Comparison of ENCODE assay signal across 23 cellular contexts in the genomic region with DNA sequence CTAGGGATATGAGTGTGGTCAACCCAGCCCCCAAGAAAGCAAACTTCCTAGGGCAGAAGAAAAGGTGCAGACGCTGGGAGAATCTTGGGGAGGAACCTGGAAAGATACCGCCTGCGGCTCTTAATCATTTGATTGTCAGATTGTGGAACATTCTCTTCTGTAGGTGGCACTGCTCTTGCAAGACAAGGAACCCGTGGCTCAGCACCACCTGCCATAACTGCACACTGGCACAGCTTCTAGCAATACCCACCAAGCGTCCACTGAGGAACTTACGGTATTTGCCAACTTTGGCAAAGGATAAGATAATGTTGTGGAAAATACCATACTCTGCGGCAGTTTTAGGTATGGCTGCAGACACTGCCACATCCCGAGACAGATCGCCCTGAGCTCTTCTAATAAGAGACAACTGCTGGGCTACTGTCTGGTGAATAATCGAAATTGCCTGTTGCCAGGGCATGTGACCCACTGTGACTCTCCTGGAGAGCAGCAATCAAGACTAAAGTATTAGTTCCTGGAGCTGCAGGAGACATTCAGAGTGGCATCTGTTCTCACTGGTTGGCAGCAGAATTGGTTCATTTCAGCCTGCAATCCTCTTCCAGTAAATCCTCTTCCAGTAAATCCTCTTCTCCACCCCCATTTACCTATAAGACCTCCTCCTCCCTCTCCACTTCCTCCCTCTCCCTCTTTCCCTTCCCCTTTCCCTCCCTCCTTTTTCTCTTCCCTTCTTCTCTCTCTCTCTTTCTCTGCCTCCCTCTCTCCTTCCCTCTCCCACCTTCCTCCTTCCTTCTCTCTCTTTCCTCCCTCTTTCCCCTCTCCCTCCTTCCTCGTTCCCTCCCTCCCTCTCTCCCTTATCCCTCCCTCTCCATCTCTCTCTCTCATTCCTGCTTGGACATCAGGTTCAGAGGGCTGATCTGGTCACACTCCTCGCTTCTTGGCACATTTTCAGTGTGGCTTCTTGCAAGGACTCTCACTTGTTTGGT. TPM values are rescaled to one million over a fixed set of nuclear protein-coding genes. Genes with fewer than 3 reads are reported as not detected.
DNase-seq lines count a peak whose midpoint lies in the region; ATAC-seq, FAIRE-seq and TF ChIP-seq lines count a peak whose summit lies in the region.
"Had no signal": no experiment of that assay in that cellular context is flagged by ENCODE, and none has a peak within 500 bp of the region (broad histone marks: within the 10 kb centered on the region; RNA-seq: fewer than 3 reads in every experiment).

No MANE protein-coding gene starts in this region.

- DNase-seq in left ventricle myocardium inferior (no peak), cardiac septum (ENCODE audit: low spot score) (no peak), NCI-H345 (lab: John Stamatoyannopoulos, UW) (peak; percentile 58), sciatic nerve (ENCODE audit: low spot score) (no peak), OCI-LY7 (ENCODE audit: low spot score) (no peak), HepG2 (ENCODE audit: low spot score) (no peak), iPS-NIHi11 (ENCODE audit: low spot score) (no peak)
- DNase-seq: Caco-2; colonic mucosa; H9; mammary epithelial cell; NCI-H1436; nephron progenitor cell; NK-92 treated with Interleukin-12 subunit alpha and Interleukin-12 subunit beta, amount 100 ng/mL, for 24 hours; retina; stimulated activated CD4-positive, alpha-beta T cell treated with anti-CD3 and anti-CD28 coated beads, Interleukin-1b, Interleukin-23, amount 100 ng/mL, for 48 hours; T-helper 17 cell had no signal

- TF ChIP-seq CTCF in left ventricle myocardium inferior (IDR thresholded peaks at IDR 0.05; ENCODE audit: borderline replicate concordance): no peak
- no peak for TF ChIP-seq CTCF in OCI-LY7 (conservative IDR thresholded peaks at IDR 0.05; ENCODE audit: low read length)
- TF ChIP-seq CTCF in HepG2 (CRISPR knock-in tag; IDR thresholded peaks at IDR 0.05): no peak

- 50% methylated on average over 11 of the region's 12 CpGs for WGBS in HepG2 (ENCODE audit: low lambda C conversion rate)

- intact Hi-C loops in left ventricle myocardium inferior (cut with micrococcal nuclease) (no loop called here), cardiac septum (cut with DNase I) (no loop called here), sciatic nerve (cut with DNase I) (loop anchor here (5.0 kb wide), 1 partner anchor 364 kb away; no protein-coding TSS in a partner anchor), OCI-LY7 (cut with micrococcal nuclease; ENCODE audit: unreplicated experiment) (no loop called here), HepG2 (cut with micrococcal nuclease; ENCODE audit: unreplicated experiment) (no loop called here)

- H2AFZ ChIP-seq in OCI-LY7 (ENCODE audit: low read length) (no peak overlapping the region), HepG2 (ENCODE audit: low read length) (no peak overlapping the region)

- H3K79me2 ChIP-seq in OCI-LY7 (ENCODE audit: insufficient read depth, low read depth, low read length) (no peaks in the 10 kb centered on the region), HepG2 (ENCODE audit: insufficient read depth, low read length) (no peaks in the 10 kb centered on the region)

- H3K36me3 ChIP-seq in left ventricle myocardium inferior (no peaks in the 10 kb centered on the region), OCI-LY7 (ENCODE audit: insufficient read depth, low read length) (no peaks in the 10 kb centered on the region), HepG2 (replicated peaks in 1 of 2; ENCODE audit: control insufficient read depth in 1 of 2, insufficient read depth in 2 of 2, low read length in 2 of 2) (no peaks in the 10 kb centered on the region)
- H3K36me3 ChIP-seq: colonic mucosa had no signal

- H3K4me2 ChIP-seq in OCI-LY7 (ENCODE audit: low read length) (no peak overlapping the region), HepG2 (ENCODE audit: low read depth, low read length) (no peak overlapping the region)
- H3K4me2 ChIP-seq: KMS-11 had no signal

- H3K9ac ChIP-seq in HepG2 (ENCODE audit: insufficient read depth, low read depth, low read length): no peak overlapping the region
- H3K9ac ChIP-seq: KMS-11 had no signal

- CTCF ChIA-PET in OCI-LY7 (lab: Charles Lee; ENCODE audit: unreplicated experiment) (no interaction called here), HepG2 (lab: Yijun Ruan, JAX; ENCODE audit: low intra/inter-chr PET ratio, low total read pairs) (no interaction called here)

- H3K9me3 ChIP-seq in left ventricle myocardium inferior (replicated peaks) (no peaks in the 10 kb centered on the region), OCI-LY7 (ENCODE audit: low read length) (no peaks in the 10 kb centered on the region), HepG2 (ENCODE audit: low read length) (no peaks in the 10 kb centered on the region)
- H3K9me3 ChIP-seq: Caco-2, colonic mucosa had no signal

- H3K4me3 ChIP-seq in left ventricle myocardium inferior: no peak overlapping the region
- H3K4me3 ChIP-seq in OCI-LY7 (ENCODE audit: low read depth, low read length, poor library complexity, severe bottlenecking): no peak overlapping the region
- H3K4me3 ChIP-seq in HepG2 (replicated peaks in 1 of 3; ENCODE audit: insufficient read depth in 1 of 3, low read depth in 2 of 3, low read length in 3 of 3): no peak overlapping the region
- H3K4me3 ChIP-seq: colonic mucosa had no signal

- H4K20me1 ChIP-seq in OCI-LY7 (ENCODE audit: insufficient read depth, low read length): no peaks in the 10 kb centered on the region
- no peaks in the 10 kb centered on the region for H4K20me1 ChIP-seq in HepG2 (ENCODE audit: insufficient read depth, low read length)

- in situ Hi-C loops in HepG2 (cut with HindIII; ENCODE audit: extremely low pct_ligation_motif_present, low pct_unique_long_range_greater_than_20kb): no loop called here

- peaks cover 36% of the 10 kb centered on the region for H3K4me1 ChIP-seq in left ventricle myocardium inferior
- H3K4me1 ChIP-seq in OCI-LY7 (ENCODE audit: insufficient read depth, low read length, poor library complexity, severe bottlenecking): no peaks in the 10 kb centered on the region
- H3K4me1 ChIP-seq in HepG2 (ENCODE audit: insufficient read depth, low read length): no peaks in the 10 kb centered on the region
- H3K4me1 ChIP-seq: Caco-2, colonic mucosa had no signal

- POLR2A ChIA-PET in OCI-LY7 (lab: Charles Lee): no interaction called here
- POLR2A ChIA-PET in HepG2 (lab: Yijun Ruan, JAX): no interaction called here

- TF ChIP-seq EP300 in HepG2 (IDR thresholded peaks at IDR 0.05; ENCODE audit: low read depth in 2 of 2, low read length in 2 of 2): no peak
- no peak for TF ChIP-seq EP300 in HepG2 (CRISPR knock-in tag; IDR thresholded peaks at IDR 0.05; ENCODE audit: borderline replicate concordance)

- no TSS peak for BruUV-seq in OCI-LY7 (replicated peaks; lab: Mats Ljungman, UMichigan)
- BruUV-seq in HepG2 (replicated peaks; lab: Mats Ljungman, UMichigan): no TSS peak

- H3K27me3 ChIP-seq in left ventricle myocardium inferior (ENCODE audit: low read depth): no peaks in the 10 kb centered on the region
- peaks cover 0 to 11% of the 10 kb centered on the region in 2 experiments; a peak in 1 of 5 replicates for H3K27me3 ChIP-seq in HepG2 (ENCODE audit: control insufficient read depth in 1 of 2, insufficient read depth in 2 of 2, low read length in 2 of 2)
- H3K27me3 ChIP-seq: colonic mucosa had no signal

- H3K9me2 ChIP-seq in OCI-LY7 (ENCODE audit: insufficient read depth, low read length): no peaks in the 10 kb centered on the region

- H3K27ac ChIP-seq in left ventricle myocardium inferior (replicated peaks) (peak overlapping the region; percentile 63), cingulate gyrus (ENCODE audit: low read depth, low read length) (peak overlapping the region; percentile 55), OCI-LY7 (ENCODE audit: low read depth, low read length, poor library complexity, severe bottlenecking) (no peak overlapping the region), HepG2 (ENCODE audit: extremely low read length, insufficient read depth, low read length) (no peak overlapping the region)
- H3K27ac ChIP-seq: colonic mucosa, KMS-11 had no signal

- no peak for FAIRE-seq in HepG2 (lab: Jason Lieb, UNC)
- FAIRE-seq: endothelial cell of umbilical vein, frontal cortex had no signal

- no peak for TF ChIP-seq RAD21 in HepG2 (CRISPR knock-in tag; IDR thresholded peaks at IDR 0.05)

- no peak for TF ChIP-seq POLR2A in HepG2 (IDR thresholded peaks at IDR 0.05; ENCODE audit: insufficient read depth in 1 of 2, low read depth in 2 of 2, low read length in 2 of 2)

- ATAC-seq in sciatic nerve (no peak), HepG2 (no peak)
- ATAC-seq: activated CD4-positive, CD25-positive, alpha-beta regulatory T cell treated with anti-CD3 and anti-CD28 coated beads, Interleukin-2, amount 50 U/mL, for 24 hours; T-helper 17 cell had no signal

TF ChIP-seq in HepG2, 621 proteins besides CTCF, POLR2A, EP300 and RAD21 (continues in another document):
- TF ChIP-seq ZNF747 (CRISPR knock-in tag; IDR thresholded peaks at IDR 0.05; ENCODE audit: borderline replicate concordance): no peak
- no peak for TF ChIP-seq ZNF543 (CRISPR knock-in tag; IDR thresholded peaks at IDR 0.05)

RNA-seq across cellular contexts. Expression of a gene that starts 49.7 kb away (rescaled TPM):
- total RNA-seq in left ventricle myocardium inferior: 0.03 TPM
- total RNA-seq in cardiac septum: 0.65 TPM
- not detected for total RNA-seq in sciatic nerve
- not detected in 2 replicates for total RNA-seq in OCI-LY7 (2014; rRNA removed; shearing (Covaris generic))
- not detected in 2 replicates for total RNA-seq in OCI-LY7 (2022)
- 0.02 TPM in 1 of 2 replicates, not detected in the other for total RNA-seq in HepG2 (2016; rRNA removed; fragmentation: Illumina TruSeq; extraction: Trizol)
- not detected in 2 replicates for total RNA-seq in HepG2 (2016; cell fraction: cytosol; rRNA removed; fragmentation: Illumina TruSeq; extraction: Trizol; ENCODE audit: low read depth)
- not detected in 2 replicates for total RNA-seq in HepG2 (2016; cell fraction: insoluble cytoplasmic fraction; rRNA removed; fragmentation: Illumina TruSeq; extraction: Trizol)
- total RNA-seq in HepG2 (2016; cell fraction: membrane; rRNA removed; fragmentation: Illumina TruSeq; extraction: Trizol): not detected in 2 replicates
- total RNA-seq in HepG2 (2016; cell fraction: nucleus; rRNA removed; fragmentation: Illumina TruSeq; extraction: Trizol): not detected in 2 replicates
- under 0.01 and 0.03 TPM in 2 replicates for polyA plus RNA-seq in HepG2 (2011; rRNA removed)
- polyA plus RNA-seq in HepG2 (2011; cell fraction: cytosol; rRNA removed): 0.03 TPM in 1 of 2 replicates, not detected in the other
- polyA plus RNA-seq in HepG2 (2011; cell fraction: nucleus; rRNA removed): 0.05 TPM in 1 of 2 replicates, not detected in the other
- not detected in 2 replicates for polyA plus RNA-seq in HepG2 (2012)
- not detected in 2 replicates for polyA plus RNA-seq in HepG2 (2016; cell fraction: cytosol; fragmentation: Illumina TruSeq; extraction: Trizol; ENCODE audit: low read depth)
- not detected in 2 replicates for polyA plus RNA-seq in HepG2 (2016; cell fraction: insoluble cytoplasmic fraction; fragmentation: Illumina TruSeq; extraction: Trizol; ENCODE audit: low read depth)
- polyA plus RNA-seq in HepG2 (2016; cell fraction: membrane; fragmentation: Illumina TruSeq; extraction: Trizol; ENCODE audit: low read depth): not detected in 2 replicates
- not detected in 2 replicates for polyA plus RNA-seq in HepG2 (2016; cell fraction: nucleus; fragmentation: Illumina TruSeq; extraction: Trizol; ENCODE audit: insufficient read depth, low read depth)
- polyA minus RNA-seq in HepG2 (2011; rRNA and poly(A)+ RNA removed; ENCODE audit: low replicate concordance): 0.06 TPM in 1 of 2 replicates, not detected in the other
- polyA minus RNA-seq in HepG2 (2011; cell fraction: cytosol; rRNA and poly(A)+ RNA removed): not detected in 2 replicates
- not detected in 2 replicates for polyA minus RNA-seq in HepG2 (2011; cell fraction: nucleus; rRNA and poly(A)+ RNA removed)
- total RNA-seq: activated T-helper 2 cell treated with anti-CD3 and anti-CD28 coated beads, Interferon-gamma antibody, Interleukin-2, Interleukin-4, amounts not matched to agents 10 μg/mL and 5 μg/mL and 100 μg/mL, durations not matched to agents 14 hours and 24 hours and 36 hours; endothelial cell of umbilical vein; mammary epithelial cell; T-helper 17 cell had no signal
- polyA plus RNA-seq: mammary epithelial cell had no signal

Comparison
In these comparisons a context has a peak if more than half of its experiments do, and no peak if none do; other contexts are left out.
1. H3K27ac ChIP-seq: peak in left ventricle myocardium inferior (single experiment) and cingulate gyrus (single experiment); none in OCI-LY7 (single experiment) and HepG2 (single experiment).